ENCODE assay signal across 30 cellular contexts in genomic region chrX:12141511-12141910, GRCh38. TPM values are rescaled to one million over a fixed set of nuclear protein-coding genes. Genes with fewer than 3 reads are reported as not detected.
DNase-seq lines count a peak whose midpoint lies in the region; ATAC-seq, FAIRE-seq and TF ChIP-seq lines count a peak whose summit lies in the region.
"Had no signal": no experiment of that assay in that cellular context is flagged by ENCODE, and none has a peak within 500 bp of the region (broad histone marks: within the 10 kb centered on the region; RNA-seq: fewer than 3 reads in every experiment).

No MANE protein-coding gene starts in this region.

- no peaks in the 10 kb centered on the region for H4K20me1 ChIP-seq in OCI-LY3 (ENCODE audit: insufficient read depth, low read length)

- no peak overlapping the region for H3K4me3 ChIP-seq in OCI-LY3 (ENCODE audit: low read length)
- H3K4me3 ChIP-seq: BLaER1, GM12878 had no signal

- H3K4me1 Mint-ChIP-seq in brain = peaks cover 6% of the 10 kb centered on the region
- H3K4me1 Mint-ChIP-seq: CD14-positive monocyte had no signal

- H3K27me3 ChIP-seq in OCI-LY3 (ENCODE audit: low read depth, low read length) = no peaks in the 10 kb centered on the region
- H3K27me3 ChIP-seq: BE2C had no signal

- H3K9me3 Mint-ChIP-seq in brain = no peaks in the 10 kb centered on the region
- H3K9me3 Mint-ChIP-seq: CD4-positive, CD25-positive, alpha-beta regulatory T cell had no signal

- intact Hi-C loops in Right ventricle myocardium superior (cut with DNase I) = no loop called here

- no peaks in the 10 kb centered on the region for H3K36me3 ChIP-seq in OCI-LY3 (replicated peaks; ENCODE audit: low read depth, low read length)
- H3K36me3 ChIP-seq: BE2C, BLaER1 had no signal

- H3K27ac ChIP-seq in OCI-LY3 (ENCODE audit: low read length) = peak overlapping the region; percentile 89
- H3K27ac ChIP-seq: BLaER1 had no signal

- no peaks in the 10 kb centered on the region for H3K36me3 Mint-ChIP-seq in brain
- H3K36me3 Mint-ChIP-seq: CD14-positive monocyte; CD4-positive, alpha-beta memory T cell; CD4-positive, CD25-positive, alpha-beta regulatory T cell; CD8-positive, alpha-beta memory T cell had no signal

- TF ChIP-seq CTCF in OCI-LY3 (IDR thresholded peaks at IDR 0.05; ENCODE audit: low read depth, low read length) (no peak), brain (conservative IDR thresholded peaks at IDR 0.05) (no peak)

- FAIRE-seq in islet of Langerhans (lab: Jason Lieb, UNC) = peak; percentile 90
- FAIRE-seq: A204.1, GM12878, GM12892, GM18507 had no signal

- H3K4me3 Mint-ChIP-seq in brain = peak overlapping the region in 4 of 5 experiments; percentile 35 to 80 (median 66)
- H3K4me3 Mint-ChIP-seq: CD14-positive monocyte; CD4-positive, alpha-beta memory T cell; CD4-positive, CD25-positive, alpha-beta regulatory T cell; CD8-positive, alpha-beta memory T cell had no signal

- TF ChIP-seq POLR2A in erythroblast (IDR thresholded peaks at IDR 0.05; ENCODE audit: low read length) = no peak

- DNase-seq in Right ventricle myocardium superior (no peak), erythroblast (lab: John Stamatoyannopoulos, UW) (no peak), activated gamma-delta T cell treated with Interleukin-2 at 50 U/mL for 16 hours (no peak)
- DNase-seq: 8988T; ACHN; BE2C; C1 segment of cervical spinal cord; CD4-positive, alpha-beta memory T cell; CD4-positive, CD25-positive, alpha-beta regulatory T cell; CD8-positive, alpha-beta memory T cell; COR-L47; DMS 273 treated with DMSO at 0.1 percent for 48 hours; DMS153; DMS53; DMS79; DND-41; EL; GDM1 had no signal

- peaks cover 44% of the 10 kb centered on the region for H3K4me1 ChIP-seq in OCI-LY3 (ENCODE audit: low read length)
- H3K4me1 ChIP-seq: BE2C, BLaER1 had no signal

- peaks cover 36% of the 10 kb centered on the region for H3K27me3 Mint-ChIP-seq in brain

- H2AFZ ChIP-seq in OCI-LY3 (ENCODE audit: low read depth, low read length) = no peak overlapping the region

- no peaks in the 10 kb centered on the region for H3K9me3 ChIP-seq in OCI-LY3 (ENCODE audit: insufficient read depth, low read length)
- H3K9me3 ChIP-seq: BE2C had no signal

- no peak overlapping the region; the same call in 1 of the 2 replicates for H3K9ac ChIP-seq in OCI-LY3 (ENCODE audit: low read length)
- H3K9ac ChIP-seq: BLaER1 had no signal

- no peaks in the 10 kb centered on the region for H3K79me2 ChIP-seq in OCI-LY3 (ENCODE audit: low read length)

- H3K27ac Mint-ChIP-seq in brain = no peak overlapping the region
- H3K27ac Mint-ChIP-seq: CD14-positive monocyte; CD4-positive, alpha-beta memory T cell; CD4-positive, CD25-positive, alpha-beta regulatory T cell; CD8-positive, alpha-beta memory T cell had no signal

- no peak for ATAC-seq in Right ventricle myocardium superior (ENCODE audit: poor library complexity)
- ATAC-seq: GM12878 had no signal

- H3K4me2 ChIP-seq in OCI-LY3 (ENCODE audit: low read length) = peak overlapping the region; percentile 66
- H3K4me2 ChIP-seq: BLaER1 had no signal

RNA-seq across cellular contexts. Expression of gene FRMPD4, which starts 3.2 kb away (rescaled TPM):
- polyA plus RNA-seq in brain (ENCODE audit: insufficient read depth, low read depth, low replicate concordance) = 0.66 TPM
- total RNA-seq in Right ventricle myocardium superior = 1.3 TPM
- total RNA-seq: A673; CD4-positive, alpha-beta memory T cell; CD4-positive, CD25-positive, alpha-beta regulatory T cell; CD8-positive, alpha-beta memory T cell; Daoy; G401; GM12878 had no signal
- polyA plus RNA-seq: CD14-positive monocyte; CD4-positive, alpha-beta memory T cell; CD4-positive, CD25-positive, alpha-beta regulatory T cell; CD8-positive, alpha-beta memory T cell; GM12878 had no signal
